ENCODE assay signal across 34 cellular contexts in the genomic region with DNA sequence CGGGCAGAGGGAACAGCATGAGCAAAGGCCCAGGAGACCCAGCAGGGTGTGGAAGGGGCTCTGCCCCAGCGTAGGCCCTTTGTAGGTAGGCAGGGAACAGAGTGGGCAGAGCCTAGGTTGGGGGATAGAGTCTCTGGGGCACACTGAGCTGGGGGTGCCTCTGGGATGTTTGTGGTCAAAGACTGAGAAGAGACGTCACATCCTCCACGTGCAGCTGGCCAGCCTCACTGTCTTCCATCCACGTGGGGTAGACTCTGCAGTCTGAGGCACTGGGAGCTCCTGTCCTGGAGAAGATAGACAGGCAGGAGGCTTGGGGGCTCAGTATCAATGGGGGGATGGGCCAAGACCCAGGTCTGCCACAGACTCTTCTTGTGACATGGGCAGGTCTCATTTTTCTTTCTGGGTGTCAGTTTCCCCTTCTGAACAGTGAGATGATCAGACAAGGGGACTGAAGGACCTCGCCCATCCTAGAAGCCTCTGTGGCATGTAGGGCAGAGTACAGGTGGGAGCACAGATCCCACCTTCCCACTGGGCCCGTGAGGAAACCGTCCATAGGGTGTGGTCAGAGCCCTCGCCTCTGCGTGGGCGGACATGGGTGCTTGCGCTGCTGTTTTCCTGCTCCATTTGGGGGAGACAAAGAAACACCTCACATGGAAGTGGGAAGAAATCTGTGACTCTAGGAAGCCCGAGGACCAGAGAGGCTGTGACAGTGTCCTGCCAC.
"Had no signal": no experiment of that assay in that cellular context is flagged by ENCODE, and none has a peak within 500 bp of the region (broad histone marks: within the 10 kb centered on the region; RNA-seq: fewer than 3 reads in every experiment).

No MANE protein-coding gene starts in this region.

- FAIRE-seq: RCC 7860 had no signal

- H3K36me3 ChIP-seq: MG63 had no signal

- H3K27me3 ChIP-seq: MG63 had no signal

- ATAC-seq: activated naive CD8-positive, alpha-beta T cell treated with anti-CD3 and anti-CD28 coated beads, Interleukin-2, amount 50 U/mL, for 24 hours; activated T-cell treated with anti-CD3 and anti-CD28 coated beads, Interleukin-2, amount 50 U/mL, for 4 hours; Right ventricle myocardium inferior; SK-N-SH treated with all-trans-retinoic acid at 6 μM for 48 hours had no signal

- H3K4me2 ChIP-seq: PC-9 had no signal

- H3K9me3 ChIP-seq: MG63 had no signal

- DNase-seq: activated B cell treated with CpG ODN at 0.5 μM for 24 hours; activated CD4-positive, alpha-beta memory T cell treated with anti-CD3 and anti-CD28 coated beads for 36 hours; activated CD4-positive, alpha-beta T cell treated with anti-CD3 and anti-CD28 coated beads for 4 hours; activated CD4-positive, alpha-beta T cell treated with anti-CD3 and anti-CD28 coated beads, Interleukin-2, amount 50 U/mL, for 1 hour; activated CD4-positive, CD25-positive, alpha-beta regulatory T cell treated with anti-CD3 and anti-CD28 coated beads, Interleukin-2, amount 50 U/mL, for 72 hours; activated CD8-positive, alpha-beta memory T cell treated with anti-CD3 and anti-CD28 coated beads, Interleukin-2, amount 50 U/mL, for 4 hours; activated effector memory CD4-positive, alpha-beta T cell treated with Interleukin-2 at 50 U/mL for 16 hours; activated naive CD4-positive, alpha-beta T cell treated with anti-CD3 and anti-CD28 coated beads, Interleukin-2, amount 10 ng/mL, durations not matched to agents 7 days and 5 days; activated naive CD8-positive, alpha-beta T cell treated with anti-CD3 and anti-CD28 coated beads, Interleukin-2, amount 50 U/mL, for 24 hours; activated T-cell treated with anti-CD3 and anti-CD28 coated beads for 4 hours; activated T-cell treated with anti-CD3 and anti-CD28 coated beads, Interleukin-2, amount 50 U/mL, for 4 hours; anterior cingulate cortex; central memory CD4-positive, alpha-beta T cell; Kasumi-1; MG63; NCI-H1048; NCI-H1105 treated with DMSO at 0.1 percent for 48 hours; NCI-H1436; NCI-H1694; NCI-H1930; NCI-H2081 treated with DMSO at 0.1 percent for 48 hours; NCI-H345; NCI-H524 treated with DMSO at 0.1 percent for 48 hours; PC-9; SIG-M5; SW 1271; T-helper 1 cell; T-helper 2 cell; T-helper 9 cell had no signal

- H3K4me3 ChIP-seq: MG63, PC-9 had no signal

- H3K27ac ChIP-seq: PC-9, RWPE1, VCaP had no signal

- H2AFZ ChIP-seq: PC-9 had no signal
